16 cellular contexts compared by ENCODE assay signal in the genomic region with DNA sequence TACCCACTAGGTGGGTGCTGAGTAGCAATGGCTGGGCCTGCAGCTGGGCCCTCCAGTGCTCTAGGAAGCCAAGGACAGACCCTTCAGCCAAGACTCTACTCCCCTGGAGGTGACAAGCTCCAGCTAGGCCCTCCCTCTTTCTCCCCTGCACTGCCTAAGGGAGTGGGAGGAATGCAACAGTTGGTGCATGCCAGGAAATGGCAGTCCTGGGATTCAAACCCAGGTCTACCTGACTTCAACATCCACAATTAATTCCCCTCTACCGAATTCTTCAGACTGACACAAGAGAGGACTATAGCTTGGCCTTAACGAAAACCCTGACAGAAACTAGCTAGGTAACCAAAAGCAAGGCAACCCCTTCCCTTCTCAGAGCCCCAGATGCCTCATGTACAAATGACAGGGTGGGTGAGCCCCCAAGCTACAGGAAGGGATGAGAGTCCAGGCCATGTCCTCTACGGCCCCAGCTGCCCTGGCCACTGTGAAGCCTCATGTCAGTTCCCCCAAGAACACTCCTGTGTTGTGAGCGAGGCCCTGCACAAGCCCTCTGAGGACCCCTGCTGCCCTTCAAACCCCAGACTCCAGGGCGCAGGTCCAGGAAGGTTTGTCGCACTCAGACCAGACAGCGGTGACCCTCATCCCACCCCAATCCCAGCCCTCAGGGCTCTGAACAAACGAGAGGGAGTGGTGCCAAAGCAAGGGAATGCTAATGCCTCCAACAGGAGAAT.
DNase-seq lines count a peak whose midpoint lies in the region; ATAC-seq and TF ChIP-seq lines count a peak whose summit lies in the region.
"Had no signal": no experiment of that assay in that cellular context is flagged by ENCODE, and none has a peak within 500 bp of the region (broad histone marks: within the 10 kb centered on the region; RNA-seq: fewer than 3 reads in every experiment).

No MANE protein-coding gene starts in this region.

- no peaks in the 10 kb centered on the region for H3K36me3 ChIP-seq in GM23338 (ENCODE audit: insufficient read depth)
- H3K36me3 ChIP-seq in skeletal muscle tissue (ENCODE audit: control insufficient read depth in 3 of 3, insufficient read depth in 3 of 3, low read length in 3 of 3): no peaks in the 10 kb centered on the region

- H3K27me3 Mint-ChIP-seq in GM23338 (ENCODE audit: insufficient read depth, low read depth, poor library complexity) (peaks cover 16% of the 10 kb centered on the region), WTC11 (ENCODE audit: low read depth) (no peaks in the 10 kb centered on the region)

- ATAC-seq in GM23338 (peak; percentile 9; the same call in 2 of the 3 replicates), WTC11 (peak; percentile 10; the same call in 1 of the 2 replicates), left ventricle myocardium superior (peak; percentile 17), HG03469 (IDR thresholded peaks at IDR 0.05; ENCODE audit: unreplicated experiment) (no peak)
- ATAC-seq: activated T-cell treated with anti-CD3 and anti-CD28 coated beads, Interleukin-2, amount 50 U/mL, for 4 hours had no signal

- H3K4me3 ChIP-seq in GM23338: no peak overlapping the region
- H3K4me3 ChIP-seq in skeletal muscle tissue (ENCODE audit: low read length in 3 of 3): no peak overlapping the region
- H3K4me3 ChIP-seq: PC-9, testis had no signal

- peaks cover 99% of the 10 kb centered on the region for H3K79me2 ChIP-seq in GM23338 (replicated peaks; ENCODE audit: insufficient read depth)

- POLR2A ChIA-PET in WTC11 (lab: Charles Lee): interaction anchor here (0.6 kb wide), 1 partner anchor 197 kb away, joined by 3 read pairs; no protein-coding TSS in a partner anchor

- 0 out of 2 replicates have a peak overlapping the region, but pooled peaks have one; percentile 49 for H3K27ac Mint-ChIP-seq in GM23338
- H3K27ac Mint-ChIP-seq in WTC11: peak overlapping the region; percentile 73

- H3K9ac ChIP-seq in skeletal muscle tissue (ENCODE audit: low read depth in 1 of 3, low read length in 3 of 3): peak overlapping the region in 2 of 3 donors; percentile 15 to 45
- H3K9ac ChIP-seq: KMS-11 had no signal

- no peak overlapping the region for H3K4me2 ChIP-seq in GM23338
- H3K4me2 ChIP-seq: KMS-11, PC-9 had no signal

- H3K9me3 ChIP-seq in skeletal muscle tissue (ENCODE audit: control insufficient read depth in 3 of 3, low read length in 3 of 3): no peaks in the 10 kb centered on the region
- H3K9me3 ChIP-seq: testis had no signal

- CTCF ChIA-PET in WTC11 (lab: Charles Lee): no interaction called here

- DNase-seq in GM23338 (ENCODE audit: low spot score): no peak
- DNase-seq in WTC11 (ENCODE audit: low spot score): no peak
- no peak for DNase-seq in left ventricle myocardium superior
- DNase-seq in activated gamma-delta T cell treated with Interleukin-2 at 50 U/mL for 16 hours: no peak
- DNase-seq in NCI-H1930 (lab: John Stamatoyannopoulos, UW): no peak
- DNase-seq: activated CD4-positive, CD25-positive, alpha-beta regulatory T cell treated with anti-CD3 and anti-CD28 coated beads, Interleukin-2, amount 50 U/mL, for 72 hours; activated T-cell treated with anti-CD3 and anti-CD28 coated beads, Interleukin-2, amount 50 U/mL, for 4 hours; mammary epithelial cell; NCI-H187 treated with DMSO at 0.1 percent for 48 hours; PC-9; testis had no signal

- H3K4me3 Mint-ChIP-seq in GM23338 (no peak overlapping the region), WTC11 (no peak overlapping the region)
- H3K4me3 Mint-ChIP-seq: activated T-cell treated with anti-CD3 and anti-CD28 coated beads, Interleukin-2, amount 50 U/mL, for 4 hours had no signal

- H3K4me1 ChIP-seq in GM23338 (ENCODE audit: insufficient read depth) (peaks cover 66% of the 10 kb centered on the region), skeletal muscle tissue (ENCODE audit: control insufficient read depth in 3 of 3, insufficient read depth in 3 of 3, low read length in 3 of 3) (peaks cover 62 to 87% (median 80%) of the 10 kb centered on the region in 3 donors)

- peaks cover 50% of the 10 kb centered on the region for H4K20me1 ChIP-seq in GM23338 (replicated peaks; ENCODE audit: insufficient read depth)

- no peaks in the 10 kb centered on the region for H3K9me2 ChIP-seq in GM23338 (ENCODE audit: insufficient read depth)

- intact Hi-C loops in left ventricle myocardium superior (cut with micrococcal nuclease): no loop called here

- H3K36me3 Mint-ChIP-seq in GM23338 (ENCODE audit: low read depth): no peaks in the 10 kb centered on the region
- no peaks in the 10 kb centered on the region for H3K36me3 Mint-ChIP-seq in WTC11

- H3F3A ChIP-seq in GM23338 (replicated peaks; ENCODE audit: low read depth): 0 out of 2 replicates have a peak, but pooled peaks cover 4% of the 10 kb centered on the region

- H2AFZ ChIP-seq in GM23338: no peak overlapping the region
- H2AFZ ChIP-seq: PC-9 had no signal

- TF ChIP-seq CTCF in GM23338 (conservative IDR thresholded peaks at IDR 0.05; ENCODE audit: low read depth in 2 of 2) (no peak), WTC11 (IDR thresholded peaks at IDR 0.05) (no peak)

- H3K4me1 Mint-ChIP-seq in GM23338 (peaks cover 87% of the 10 kb centered on the region), WTC11 (peaks cover 82% of the 10 kb centered on the region)

- H3K27ac ChIP-seq in GM23338 (ENCODE audit: low read depth) (peak overlapping the region; percentile 69; the same call in 1 of the 2 replicates), skeletal muscle tissue (ENCODE audit: low read depth, low read length) (no peak overlapping the region)
- H3K27ac ChIP-seq: C4-2B, HL-60, KMS-11, PC-9 had no signal

- H3K9me3 Mint-ChIP-seq in GM23338 (no peaks in the 10 kb centered on the region), WTC11 (no peaks in the 10 kb centered on the region)
- H3K9me3 Mint-ChIP-seq: activated T-cell treated with anti-CD3 and anti-CD28 coated beads, Interleukin-2, amount 50 U/mL, for 4 hours had no signal

- H3K27me3 ChIP-seq in GM23338 (ENCODE audit: insufficient read depth): no peaks in the 10 kb centered on the region
- H3K27me3 ChIP-seq in skeletal muscle tissue (ENCODE audit: control insufficient read depth in 3 of 3, insufficient read depth in 3 of 3, low read length in 3 of 3): no peaks in the 10 kb centered on the region
- H3K27me3 ChIP-seq: testis had no signal

TF ChIP-seq in GM23338, 12 proteins besides CTCF, POLR2A, EP300 and RAD21 (continues in another document):
- TF ChIP-seq NANOG (IDR thresholded peaks at IDR 0.05; ENCODE audit: borderline replicate concordance) (no peak), ZNF331 (CRISPR knock-in tag; IDR thresholded peaks at IDR 0.05; ENCODE audit: low read depth) (no peak), POLR2AphosphoS5 (IDR thresholded peaks at IDR 0.05; ENCODE audit: low read depth) (no peak), ETS1 (IDR thresholded peaks at IDR 0.05) (no peak), EZH2 (IDR thresholded peaks at IDR 0.05; ENCODE audit: low read depth, unreplicated experiment) (no peak), ZNF114 (CRISPR knock-in tag; IDR thresholded peaks at IDR 0.05) (no peak)

TF ChIP-seq in WTC11, 78 proteins besides CTCF, POLR2A, EP300 and RAD21 (continues in another document):
- TF ChIP-seq ELF4 (CRISPR knock-in tag; IDR thresholded peaks at IDR 0.05; ENCODE audit: low read depth) (no peak), TEAD4 (CRISPR knock-in tag; IDR thresholded peaks at IDR 0.05) (no peak), JAZF1 (CRISPR knock-in tag; IDR thresholded peaks at IDR 0.05) (no peak)
- TF ChIP-seq, protein P1, sequence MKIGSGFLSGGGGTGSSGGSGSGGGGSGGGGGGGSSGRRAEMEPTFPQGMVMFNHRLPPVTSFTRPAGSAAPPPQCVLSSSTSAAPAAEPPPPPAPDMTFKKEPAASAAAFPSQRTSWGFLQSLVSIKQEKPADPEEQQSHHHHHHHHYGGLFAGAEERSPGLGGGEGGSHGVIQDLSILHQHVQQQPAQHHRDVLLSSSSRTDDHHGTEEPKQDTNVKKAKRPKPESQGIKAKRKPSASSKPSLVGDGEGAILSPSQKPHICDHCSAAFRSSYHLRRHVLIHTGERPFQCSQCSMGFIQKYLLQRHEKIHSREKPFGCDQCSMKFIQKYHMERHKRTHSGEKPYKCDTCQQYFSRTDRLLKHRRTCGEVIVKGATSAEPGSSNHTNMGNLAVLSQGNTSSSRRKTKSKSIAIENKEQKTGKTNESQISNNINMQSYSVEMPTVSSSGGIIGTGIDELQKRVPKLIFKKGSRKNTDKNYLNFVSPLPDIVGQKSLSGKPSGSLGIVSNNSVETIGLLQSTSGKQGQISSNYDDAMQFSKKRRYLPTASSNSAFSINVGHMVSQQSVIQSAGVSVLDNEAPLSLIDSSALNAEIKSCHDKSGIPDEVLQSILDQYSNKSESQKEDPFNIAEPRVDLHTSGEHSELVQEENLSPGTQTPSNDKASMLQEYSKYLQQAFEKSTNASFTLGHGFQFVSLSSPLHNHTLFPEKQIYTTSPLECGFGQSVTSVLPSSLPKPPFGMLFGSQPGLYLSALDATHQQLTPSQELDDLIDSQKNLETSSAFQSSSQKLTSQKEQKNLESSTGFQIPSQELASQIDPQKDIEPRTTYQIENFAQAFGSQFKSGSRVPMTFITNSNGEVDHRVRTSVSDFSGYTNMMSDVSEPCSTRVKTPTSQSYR (CRISPR knock-in tag; IDR thresholded peaks at IDR 0.05): no peak
- TF ChIP-seq, protein P2, sequence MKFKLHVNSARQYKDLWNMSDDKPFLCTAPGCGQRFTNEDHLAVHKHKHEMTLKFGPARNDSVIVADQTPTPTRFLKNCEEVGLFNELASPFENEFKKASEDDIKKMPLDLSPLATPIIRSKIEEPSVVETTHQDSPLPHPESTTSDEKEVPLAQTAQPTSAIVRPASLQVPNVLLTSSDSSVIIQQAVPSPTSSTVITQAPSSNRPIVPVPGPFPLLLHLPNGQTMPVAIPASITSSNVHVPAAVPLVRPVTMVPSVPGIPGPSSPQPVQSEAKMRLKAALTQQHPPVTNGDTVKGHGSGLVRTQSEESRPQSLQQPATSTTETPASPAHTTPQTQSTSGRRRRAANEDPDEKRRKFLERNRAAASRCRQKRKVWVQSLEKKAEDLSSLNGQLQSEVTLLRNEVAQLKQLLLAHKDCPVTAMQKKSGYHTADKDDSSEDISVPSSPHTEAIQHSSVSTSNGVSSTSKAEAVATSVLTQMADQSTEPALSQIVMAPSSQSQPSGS (CRISPR knock-in tag; IDR thresholded peaks at IDR 0.05; ENCODE audit: borderline replicate concordance, low read depth): no peak
- TF ChIP-seq, protein P3, sequence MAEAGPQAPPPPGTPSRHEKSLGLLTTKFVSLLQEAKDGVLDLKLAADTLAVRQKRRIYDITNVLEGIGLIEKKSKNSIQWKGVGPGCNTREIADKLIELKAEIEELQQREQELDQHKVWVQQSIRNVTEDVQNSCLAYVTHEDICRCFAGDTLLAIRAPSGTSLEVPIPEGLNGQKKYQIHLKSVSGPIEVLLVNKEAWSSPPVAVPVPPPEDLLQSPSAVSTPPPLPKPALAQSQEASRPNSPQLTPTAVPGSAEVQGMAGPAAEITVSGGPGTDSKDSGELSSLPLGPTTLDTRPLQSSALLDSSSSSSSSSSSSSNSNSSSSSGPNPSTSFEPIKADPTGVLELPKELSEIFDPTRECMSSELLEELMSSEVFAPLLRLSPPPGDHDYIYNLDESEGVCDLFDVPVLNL (CRISPR knock-in tag; IDR thresholded peaks at IDR 0.05; ENCODE audit: borderline replicate concordance, low read depth): no peak
